8 cellular contexts compared by ENCODE assay signal in genomic region chr11:70467196-70468085, GRCh38.
DNase-seq lines count a peak whose midpoint lies in the region; ATAC-seq and TF ChIP-seq lines count a peak whose summit lies in the region.

No MANE protein-coding gene starts in this region.

- H3K4me1 ChIP-seq in GM23248 (ENCODE audit: insufficient read depth) (no peaks in the 10 kb centered on the region), adrenal gland (replicated peaks in 1 of 2) (no peaks in the 10 kb centered on the region), left ventricle myocardium inferior (peaks cover 15% of the 10 kb centered on the region), sigmoid colon (peaks cover 0 to 7% (median 0%) of the 10 kb centered on the region in 4 donors)

- POLR2A ChIA-PET in BJ (lab: Charles Lee) = no interaction called here

- in situ Hi-C loops in GM23248 (cut with MboI) = no loop called here

- no peak for ATAC-seq in GM18520 (IDR thresholded peaks at IDR 0.05; ENCODE audit: unreplicated experiment)
- ATAC-seq in GM19023 (IDR thresholded peaks at IDR 0.05; ENCODE audit: unreplicated experiment) = no peak

- H3K36me3 ChIP-seq in BJ (ENCODE audit: control insufficient read depth, insufficient read depth, low read length) = no peaks in the 10 kb centered on the region
- H3K36me3 ChIP-seq in GM23248 (ENCODE audit: low read depth) = no peaks in the 10 kb centered on the region
- no peaks in the 10 kb centered on the region for H3K36me3 ChIP-seq in adrenal gland (replicated peaks in 1 of 2)
- no peaks in the 10 kb centered on the region for H3K36me3 ChIP-seq in left ventricle myocardium inferior
- no peaks in the 10 kb centered on the region for H3K36me3 ChIP-seq in sigmoid colon

- H3K79me2 ChIP-seq in GM23248 (ENCODE audit: insufficient read depth) = no peaks in the 10 kb centered on the region

- TF ChIP-seq CTCF in BJ (IDR thresholded peaks at IDR 0.05; ENCODE audit: insufficient read depth, low read depth, low read length) (peak; percentile 86), adrenal gland (IDR thresholded peaks at IDR 0.05) (peak; percentile 87 to 95 (median 92)), left ventricle myocardium inferior (IDR thresholded peaks at IDR 0.05; ENCODE audit: borderline replicate concordance) (peak; percentile 90), sigmoid colon (IDR thresholded peaks at IDR 0.05) (peak; percentile 60 to 86 (median 82))

- H4K20me1 ChIP-seq in GM23248 (ENCODE audit: insufficient read depth) = no peaks in the 10 kb centered on the region

- WGBS in GM23248 (ENCODE audit: low coverage in 1 of 2, low lambda C conversion rate in 2 of 2, missing lambda C conversion rate in 2 of 2), 2 experiments = 37 to 41% methylated on average over 20 of the region's 20 CpGs
- WGBS in adrenal gland, 4 donors = 34 to 46% (median 43%) methylated on average over 17 to 20 of the region's 20 CpGs
- WGBS in sigmoid colon, 2 donors = 41 to 47% methylated on average over 20 of the region's 20 CpGs

- H3K9ac ChIP-seq in GM23248 = no peak overlapping the region

- no peak for TF ChIP-seq EP300 in sigmoid colon (IDR thresholded peaks at IDR 0.05)

- H3K4me2 ChIP-seq in GM23248 (ENCODE audit: unreplicated experiment) = no peak overlapping the region

- no peaks in the 10 kb centered on the region for H3K9me2 ChIP-seq in GM23248 (ENCODE audit: insufficient read depth)

- intact Hi-C loops in adrenal gland (cut with DNase I) (loop anchor here (2.0 kb wide), 1 partner anchor 289 kb away; no protein-coding TSS in a partner anchor), left ventricle myocardium inferior (cut with micrococcal nuclease) (loop anchor here (5.0 kb wide), 1 partner anchor 285 kb away; no protein-coding TSS in a partner anchor), sigmoid colon (cut with DNase I) (loop anchor here (1.0 to 2.0 kb wide), 2 partner anchors 288 to 613 kb away; no protein-coding TSS in a partner anchor)

- H3K4me3 ChIP-seq in BJ (ENCODE audit: low read depth, low read length) (no peak overlapping the region), GM23248 (no peak overlapping the region), adrenal gland (no peak overlapping the region), left ventricle myocardium inferior (no peak overlapping the region), sigmoid colon (no peak overlapping the region)

- CTCF ChIA-PET in BJ (lab: Yijun Ruan, JAX) = interaction anchor here (0.7 to 6.3 kb wide), 12 partner anchors 9 to 905 kb away, joined by 3 to 54 read pairs (median 4); no protein-coding TSS in a partner anchor

- no peak overlapping the region for H3K27ac ChIP-seq in GM23248
- no peak overlapping the region for H3K27ac ChIP-seq in adrenal gland
- H3K27ac ChIP-seq in left ventricle myocardium inferior (replicated peaks) = no peak overlapping the region
- no peak overlapping the region for H3K27ac ChIP-seq in sigmoid colon

- TF ChIP-seq POLR2A in adrenal gland (IDR thresholded peaks at IDR 0.05) (no peak), sigmoid colon (IDR thresholded peaks at IDR 0.05) (no peak)

- H3K27me3 ChIP-seq in BJ (ENCODE audit: control insufficient read depth, insufficient read depth, low read length) = peaks cover 1% of the 10 kb centered on the region; the same call in 1 of the 2 replicates
- peaks cover 16% of the 10 kb centered on the region for H3K27me3 ChIP-seq in GM23248 (replicated peaks; ENCODE audit: insufficient read depth)
- H3K27me3 ChIP-seq in adrenal gland = no peaks in the 10 kb centered on the region
- peaks cover 13% of the 10 kb centered on the region for H3K27me3 ChIP-seq in left ventricle myocardium inferior (ENCODE audit: low read depth)
- no peaks in the 10 kb centered on the region for H3K27me3 ChIP-seq in sigmoid colon

- H3F3A ChIP-seq in GM23248 (ENCODE audit: insufficient read depth) = no peaks in the 10 kb centered on the region

- DNase-seq in BJ (ENCODE audit: low read depth) (no peak), GM23248 (peak; percentile 67), NCI-H510A treated with DMSO at 0.1 percent for 48 hours (lab: John Stamatoyannopoulos, UW) (peak; percentile 93), adrenal gland (peak; percentile 53 to 85 (median 73)), left ventricle myocardium inferior (peak; percentile 53), sigmoid colon (no peak)

- no peak overlapping the region for H2AFZ ChIP-seq in GM23248

- H3K9me3 ChIP-seq in GM23248 (ENCODE audit: low read depth) (no peaks in the 10 kb centered on the region), adrenal gland (replicated peaks in 1 of 3) (no peaks in the 10 kb centered on the region), left ventricle myocardium inferior (replicated peaks) (no peaks in the 10 kb centered on the region), sigmoid colon (no peaks in the 10 kb centered on the region)

Comparison
In these comparisons a context has a peak if more than half of its experiments do, and no peak if none do; other contexts are left out.
1. DNase-seq: peak in GM23248 (single experiment), NCI-H510A treated with DMSO at 0.1 percent for 48 hours (single experiment), adrenal gland (7 of 7) and left ventricle myocardium inferior (single experiment); none in BJ (single experiment) and sigmoid colon (single experiment).
2. Peak in every context shown above with its lines, with median percentiles within 50 percentile points of each other: CTCF ChIP-seq.